ENCODE assay signal across 1 cellular context in the genomic region with DNA sequence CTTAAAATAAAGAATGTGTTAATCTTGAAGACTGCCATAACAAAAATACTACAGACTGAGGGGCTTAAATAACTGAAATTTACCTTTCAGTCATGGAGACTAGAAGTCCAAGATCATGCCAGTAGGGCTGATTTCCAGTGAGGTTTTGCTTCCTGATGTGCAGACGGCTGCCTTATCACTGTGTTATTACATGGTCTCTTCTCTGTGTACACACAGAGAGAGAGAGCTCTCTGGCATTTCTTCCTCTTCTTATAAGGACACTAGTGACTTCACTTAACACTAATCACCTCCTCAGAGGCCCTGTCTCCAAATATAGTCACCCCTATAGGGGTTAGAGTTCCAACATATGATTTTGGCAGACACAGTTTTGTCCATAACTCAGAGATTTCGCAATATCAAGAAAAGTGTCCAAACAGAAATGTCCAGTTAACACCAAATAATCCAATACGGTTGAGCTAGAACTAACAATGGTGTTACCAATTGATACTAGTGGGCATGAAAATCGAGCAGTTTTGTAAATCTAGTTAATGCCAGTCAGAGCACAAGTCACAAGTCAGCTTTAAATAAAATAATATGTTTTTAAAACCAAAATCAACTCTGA.
TF ChIP-seq lines count a peak whose summit lies in the region.

No MANE protein-coding gene starts in this region.

TF ChIP-seq in K562, 482 proteins besides CTCF, POLR2A, EP300 and RAD21 (continued from another document and continues in another):
- TF ChIP-seq FIP1L1 (IDR thresholded peaks at IDR 0.05; ENCODE audit: low read depth, low read length, poor library complexity, severe bottlenecking) (no peak), SMAD1 (IDR thresholded peaks at IDR 0.05; ENCODE audit: low read depth, low read length, partially characterized antibody) (no peak), CHD1 (IDR thresholded peaks at IDR 0.05; ENCODE audit: low read length) (no peak), NKRF (IDR thresholded peaks at IDR 0.05; ENCODE audit: borderline replicate concordance) (no peak), CBX2 (IDR thresholded peaks at IDR 0.05; ENCODE audit: insufficient read depth, low read length, poor library complexity, severe bottlenecking) (no peak), CSDE1 (IDR thresholded peaks at IDR 0.05) (no peak), MEF2D (tag; conservative IDR thresholded peaks at IDR 0.05; ENCODE audit: low read depth) (no peak), MEIS2 (IDR thresholded peaks at IDR 0.05; ENCODE audit: partially characterized antibody) (no peak), FOXA3 (CRISPR knock-in tag; conservative IDR thresholded peaks at IDR 0.05 in 1 of 2, IDR thresholded peaks at IDR 0.05 in 1 of 2) (peak in 1 of 2 experiments; percentile 67; a peak in 2 of 4 replicates), GMEB1 (CRISPR knock-in tag; IDR thresholded peaks at IDR 0.05) (no peak), NFIC (IDR thresholded peaks at IDR 0.05) (no peak), FOXJ2 (tag; IDR thresholded peaks at IDR 0.05) (no peak), XRCC5 (IDR thresholded peaks at IDR 0.05; ENCODE audit: low read depth, low read length) (no peak), ZNF408 (CRISPR knock-in tag; IDR thresholded peaks at IDR 0.05; ENCODE audit: low read depth) (no peak), KAT2B (IDR thresholded peaks at IDR 0.05; ENCODE audit: low read depth, low read length) (no peak), CEBPG (CRISPR knock-in tag; IDR thresholded peaks at IDR 0.05) (peak; percentile 49; the same call in 1 of the 2 replicates), CEBPG (tag; conservative IDR thresholded peaks at IDR 0.05 in 1 of 2, IDR thresholded peaks at IDR 0.05 in 1 of 2) (peak; percentile 90 to 99), WHSC1 (IDR thresholded peaks at IDR 0.05; ENCODE audit: low read length) (no peak), ZBTB12 (CRISPR knock-in tag; IDR thresholded peaks at IDR 0.05) (no peak), CEBPB (tag; IDR thresholded peaks at IDR 0.05) (peak; percentile 98), PBX2 (CRISPR knock-in tag; IDR thresholded peaks at IDR 0.05; ENCODE audit: low read depth) (no peak), PBX2 (tag; conservative IDR thresholded peaks at IDR 0.05; ENCODE audit: low read depth) (peak; percentile 43; the same call in 1 of the 2 replicates), CCAR2 (IDR thresholded peaks at IDR 0.05; ENCODE audit: low read depth, low read length) (no peak), ZBTB7A (IDR thresholded peaks at IDR 0.05; ENCODE audit: borderline replicate concordance, control insufficient read depth, low read depth, low read length) (no peak), ARID3A (IDR thresholded peaks at IDR 0.05; ENCODE audit: borderline replicate concordance, low read depth, low read length) (no peak), ZNF76 (CRISPR knock-in tag; IDR thresholded peaks at IDR 0.05; ENCODE audit: borderline replicate concordance) (no peak), ZNF696 (CRISPR knock-in tag; conservative IDR thresholded peaks at IDR 0.05) (no peak), DMBX1 (CRISPR knock-in tag; IDR thresholded peaks at IDR 0.05; ENCODE audit: borderline replicate concordance) (no peak), NR3C1 (CRISPR knock-in tag; IDR thresholded peaks at IDR 0.05) (no peak)
- TF ChIP-seq, protein P1, sequence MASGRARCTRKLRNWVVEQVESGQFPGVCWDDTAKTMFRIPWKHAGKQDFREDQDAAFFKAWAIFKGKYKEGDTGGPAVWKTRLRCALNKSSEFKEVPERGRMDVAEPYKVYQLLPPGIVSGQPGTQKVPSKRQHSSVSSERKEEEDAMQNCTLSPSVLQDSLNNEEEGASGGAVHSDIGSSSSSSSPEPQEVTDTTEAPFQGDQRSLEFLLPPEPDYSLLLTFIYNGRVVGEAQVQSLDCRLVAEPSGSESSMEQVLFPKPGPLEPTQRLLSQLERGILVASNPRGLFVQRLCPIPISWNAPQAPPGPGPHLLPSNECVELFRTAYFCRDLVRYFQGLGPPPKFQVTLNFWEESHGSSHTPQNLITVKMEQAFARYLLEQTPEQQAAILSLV (tag; IDR thresholded peaks at IDR 0.05) = 0 out of 2 replicates have a peak, but pooled peaks have one; percentile 38
- TF ChIP-seq, protein P2, sequence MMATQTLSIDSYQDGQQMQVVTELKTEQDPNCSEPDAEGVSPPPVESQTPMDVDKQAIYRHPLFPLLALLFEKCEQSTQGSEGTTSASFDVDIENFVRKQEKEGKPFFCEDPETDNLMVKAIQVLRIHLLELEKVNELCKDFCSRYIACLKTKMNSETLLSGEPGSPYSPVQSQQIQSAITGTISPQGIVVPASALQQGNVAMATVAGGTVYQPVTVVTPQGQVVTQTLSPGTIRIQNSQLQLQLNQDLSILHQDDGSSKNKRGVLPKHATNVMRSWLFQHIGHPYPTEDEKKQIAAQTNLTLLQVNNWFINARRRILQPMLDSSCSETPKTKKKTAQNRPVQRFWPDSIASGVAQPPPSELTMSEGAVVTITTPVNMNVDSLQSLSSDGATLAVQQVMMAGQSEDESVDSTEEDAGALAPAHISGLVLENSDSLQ (IDR thresholded peaks at IDR 0.05) = no peak
